26 cellular contexts compared by ENCODE assay signal in the genomic region with DNA sequence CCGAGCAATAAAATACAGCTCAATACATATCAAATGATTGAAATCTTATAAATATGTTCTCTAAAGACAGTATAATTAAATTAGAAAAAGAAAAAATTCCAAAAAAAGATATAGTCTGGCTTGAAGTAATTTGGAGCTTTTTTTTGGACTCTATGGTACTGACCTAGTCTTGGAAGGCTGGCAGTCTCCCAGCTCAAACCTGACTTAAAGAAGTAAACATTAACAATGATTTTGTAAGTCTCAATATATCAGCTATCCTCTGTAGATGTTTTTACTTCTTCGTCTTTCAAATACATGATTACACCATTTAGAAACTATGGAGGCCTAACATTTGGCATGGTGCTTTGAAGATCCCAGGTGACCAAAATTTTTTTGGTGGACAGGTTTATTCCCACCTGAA.
"Had no signal": no experiment of that assay in that cellular context is flagged by ENCODE, and none has a peak within 500 bp of the region (broad histone marks: within the 10 kb centered on the region; RNA-seq: fewer than 3 reads in every experiment).

No MANE protein-coding gene starts in this region.

- H3K9me3 Mint-ChIP-seq: activated CD4-positive, alpha-beta memory T cell treated with anti-CD3 and anti-CD28 coated beads, Interleukin-2, amount 10 ng/mL, durations not matched to agents 7 days and 5 days; activated naive CD4-positive, alpha-beta T cell treated with anti-CD3 and anti-CD28 coated beads, Interleukin-2, amount 50 U/mL, for 24 hours had no signal

- H3K27ac Mint-ChIP-seq: activated CD4-positive, alpha-beta memory T cell treated with anti-CD3 and anti-CD28 coated beads, Interleukin-2, amount 10 ng/mL, durations not matched to agents 7 days and 5 days; activated CD4-positive, alpha-beta T cell treated with anti-CD3 and anti-CD28 coated beads for 36 hours had no signal

- H3K4me3 ChIP-seq: cardiac muscle cell, SK-N-MC had no signal

- H3K27me3 Mint-ChIP-seq: activated CD4-positive, alpha-beta memory T cell treated with anti-CD3 and anti-CD28 coated beads, Interleukin-2, amount 10 ng/mL, durations not matched to agents 7 days and 5 days; activated CD4-positive, alpha-beta T cell treated with anti-CD3 and anti-CD28 coated beads for 36 hours; activated naive CD4-positive, alpha-beta T cell treated with anti-CD3 and anti-CD28 coated beads, Interleukin-2, amount 50 U/mL, for 24 hours had no signal

- H3K27me3 ChIP-seq: brain microvascular endothelial cell, cardiac muscle cell had no signal

- ATAC-seq: activated CD4-positive, alpha-beta T cell treated with anti-CD3 and anti-CD28 coated beads for 36 hours; Panc1; Right ventricle myocardium inferior had no signal

- H3K27ac ChIP-seq: brain microvascular endothelial cell, cardiac muscle cell, SK-N-MC, WERI-Rb-1 had no signal

- DNase-seq: activated CD4-positive, alpha-beta memory T cell treated with anti-CD3 and anti-CD28 coated beads, Interleukin-2, amount 10 ng/mL, durations not matched to agents 7 days and 5 days; activated CD4-positive, alpha-beta T cell treated with anti-CD3 and anti-CD28 coated beads for 36 hours; activated CD4-positive, alpha-beta T cell treated with anti-CD3 and anti-CD28 coated beads, Interleukin-2, amount 50 U/mL, for 1 hour; activated effector memory CD4-positive, alpha-beta T cell treated with Interleukin-2 at 50 U/mL for 16 hours; activated naive CD4-positive, alpha-beta T cell; activated T-cell treated with anti-CD3 and anti-CD28 coated beads for 4 hours; brain microvascular endothelial cell; Kasumi-1; NCI-H1092; NCI-H1417 treated with DMSO at 0.1 percent for 48 hours; NCI-H1694; NCI-H2029; NCI-H2107; NCI-H345; NCI-H510A treated with DMSO at 0.1 percent for 48 hours; NCI-H69; NK-92 treated with Interleukin-12 subunit alpha and Interleukin-12 subunit beta, amount 100 ng/mL, for 24 hours; OCI-M1; RPMI8226; T-helper 1 cell; WERI-Rb-1 had no signal

- H3K4me3 Mint-ChIP-seq: activated CD4-positive, alpha-beta memory T cell treated with anti-CD3 and anti-CD28 coated beads, Interleukin-2, amount 10 ng/mL, durations not matched to agents 7 days and 5 days; activated CD4-positive, alpha-beta T cell treated with anti-CD3 and anti-CD28 coated beads for 36 hours; activated naive CD4-positive, alpha-beta T cell treated with anti-CD3 and anti-CD28 coated beads, Interleukin-2, amount 50 U/mL, for 24 hours had no signal
